In the genomic region with DNA sequence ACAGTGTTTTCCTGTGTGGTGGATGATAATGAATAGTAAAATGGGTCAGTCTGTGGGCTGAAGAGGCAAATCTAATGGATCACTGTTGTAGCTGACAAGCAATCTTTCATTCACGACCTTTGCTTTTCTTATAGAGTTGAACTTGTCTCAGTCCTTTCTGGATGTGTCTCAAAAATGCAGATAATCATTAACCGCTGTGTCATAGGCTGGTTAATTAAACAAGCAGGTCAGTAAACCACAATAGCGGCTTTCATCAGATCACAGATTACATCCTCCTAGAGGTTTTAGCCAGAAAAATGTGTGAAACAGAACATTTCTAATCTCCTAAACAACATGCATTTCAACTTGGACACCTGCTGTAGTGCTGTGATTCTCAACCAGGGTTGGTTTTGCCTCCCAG, we compare ENCODE assay signal across 21 cellular contexts. TPM values are rescaled to one million over a fixed set of nuclear protein-coding genes. Genes with fewer than 3 reads are reported as not detected.
A peak's percentile ranks its signal among the peaks of the same experiment; 100 is the strongest.
DNase-seq lines count a peak whose midpoint lies in the region; ATAC-seq and TF ChIP-seq lines count a peak whose summit lies in the region.
"Had no signal": no experiment of that assay in that cellular context is flagged by ENCODE, and none has a peak within 500 bp of the region (broad histone marks: within the 10 kb centered on the region; RNA-seq: fewer than 3 reads in every experiment).

No MANE protein-coding gene starts in this region.

- peaks cover 42% of the 10 kb centered on the region for H3K27me3 ChIP-seq in suprapubic skin

- H3K4me1 Mint-ChIP-seq in neural crest cell, result peaks cover 47% of the 10 kb centered on the region
- H3K4me1 Mint-ChIP-seq in activated naive CD8-positive, alpha-beta T cell treated with anti-CD3 and anti-CD28 coated beads, Interleukin-2, amount 50 U/mL, for 24 hours, result peaks cover 19% of the 10 kb centered on the region

- no peak overlapping the region for H3K27ac Mint-ChIP-seq in neural crest cell (ENCODE audit: unreplicated experiment)
- no peak overlapping the region for H3K27ac Mint-ChIP-seq in activated naive CD8-positive, alpha-beta T cell treated with anti-CD3 and anti-CD28 coated beads, Interleukin-2, amount 50 U/mL, for 24 hours
- H3K27ac Mint-ChIP-seq: CD8-positive, alpha-beta T cell had no signal

- TF ChIP-seq EP300 in suprapubic skin (IDR thresholded peaks at IDR 0.05), result no peak

- peaks cover 19% of the 10 kb centered on the region for H3K4me1 ChIP-seq in suprapubic skin

- H3K4me3 Mint-ChIP-seq in neural crest cell, result peak overlapping the region; percentile 75
- no peak overlapping the region for H3K4me3 Mint-ChIP-seq in activated naive CD8-positive, alpha-beta T cell treated with anti-CD3 and anti-CD28 coated beads, Interleukin-2, amount 50 U/mL, for 24 hours
- H3K4me3 Mint-ChIP-seq: CD8-positive, alpha-beta T cell had no signal

- ATAC-seq in activated naive CD8-positive, alpha-beta T cell treated with anti-CD3 and anti-CD28 coated beads, Interleukin-2, amount 50 U/mL, for 24 hours, result no peak
- ATAC-seq: CD8-positive, alpha-beta T cell had no signal

- no peak for TF ChIP-seq CTCF in 22Rv1 (IDR thresholded peaks at IDR 0.05)
- TF ChIP-seq CTCF in VCaP (conservative IDR thresholded peaks at IDR 0.05), result no peak
- no peak for TF ChIP-seq CTCF in neural crest cell (conservative IDR thresholded peaks at IDR 0.05)
- TF ChIP-seq CTCF in suprapubic skin (IDR thresholded peaks at IDR 0.05), result no peak

- H3K9me3 Mint-ChIP-seq in neural crest cell, result no peaks in the 10 kb centered on the region
- no peaks in the 10 kb centered on the region for H3K9me3 Mint-ChIP-seq in activated naive CD8-positive, alpha-beta T cell treated with anti-CD3 and anti-CD28 coated beads, Interleukin-2, amount 50 U/mL, for 24 hours
- H3K9me3 Mint-ChIP-seq: CD8-positive, alpha-beta T cell had no signal

- no peak for TF ChIP-seq POLR2A in suprapubic skin (IDR thresholded peaks at IDR 0.05)

- H3K36me3 Mint-ChIP-seq in neural crest cell (ENCODE audit: low read depth), result no peaks in the 10 kb centered on the region
- no peaks in the 10 kb centered on the region for H3K36me3 Mint-ChIP-seq in activated naive CD8-positive, alpha-beta T cell treated with anti-CD3 and anti-CD28 coated beads, Interleukin-2, amount 50 U/mL, for 24 hours (ENCODE audit: low read depth)

- H3K27me3 Mint-ChIP-seq in neural crest cell (ENCODE audit: low read depth), result peaks cover 28% of the 10 kb centered on the region
- peaks cover 28% of the 10 kb centered on the region for H3K27me3 Mint-ChIP-seq in activated naive CD8-positive, alpha-beta T cell treated with anti-CD3 and anti-CD28 coated beads, Interleukin-2, amount 50 U/mL, for 24 hours

- no peaks in the 10 kb centered on the region for H3K36me3 ChIP-seq in suprapubic skin
- H3K36me3 ChIP-seq: BLaER1, HAP-1 had no signal

- H3K4me3 ChIP-seq in suprapubic skin, result no peak overlapping the region
- H3K4me3 ChIP-seq: BLaER1, HAP-1, PC-9 had no signal

- peak; percentile 97 for DNase-seq in kidney glomerular epithelial cell (lab: John Stamatoyannopoulos, UW)
- DNase-seq in neural crest cell (ENCODE audit: low read depth, low spot score), result no peak
- no peak for DNase-seq in activated CD8-positive, alpha-beta memory T cell treated with anti-CD3 and anti-CD28 coated beads for 24 hours
- DNase-seq in activated naive CD8-positive, alpha-beta T cell treated with anti-CD3 and anti-CD28 coated beads, Interleukin-2, amount 50 U/mL, for 24 hours, result no peak
- DNase-seq in suprapubic skin (ENCODE audit: low spot score in 2 of 2), result no peak
- DNase-seq in stimulated activated CD4-positive, alpha-beta T cell treated with anti-CD3 and anti-CD28 coated beads, Interleukin-12 subunit alpha, Interleukin-12 subunit beta, amount 100 ng/mL, for 4 hours, result no peak
- DNase-seq: 8988T; CD8-positive, alpha-beta T cell; DMS79 treated with DMSO at 0.1 percent for 48 hours; IMR-90; Karpas-422; NCI-H1105 treated with DMSO at 0.1 percent for 48 hours; NCI-H1694 treated with DMSO at 0.1 percent for 48 hours; NCI-H446; NCI-H774; PC-9 had no signal

- 92% methylated on average over 3 of the region's 3 CpGs for WGBS in suprapubic skin

- H3K9me3 ChIP-seq in suprapubic skin, result no peaks in the 10 kb centered on the region
- H3K9me3 ChIP-seq: HAP-1 had no signal

- H3K27ac ChIP-seq in 22Rv1, result peak overlapping the region; percentile 65
- H3K27ac ChIP-seq in VCaP, result peak overlapping the region; percentile 47; the same call in 1 of the 2 replicates
- H3K27ac ChIP-seq in suprapubic skin, result no peak overlapping the region
- H3K27ac ChIP-seq: BLaER1, PC-9 had no signal

RNA-seq across cellular contexts. Expression of a gene that starts 2.5 kb away (rescaled TPM):
- 3.6 and 4.7 TPM in 2 replicates for total RNA-seq in neural crest cell
- total RNA-seq in suprapubic skin, result 1 to 10 TPM in 1 of 4 donors, under 1 TPM in 1, not detected in 2; 0.45 to 1.7 TPM
- total RNA-seq: IMR-90, PC-9 had no signal

RNA-seq across cellular contexts. Expression of a gene that starts 54.7 kb away (rescaled TPM):
- total RNA-seq in neural crest cell (not detected in 2 replicates), suprapubic skin (1 to 10 TPM in 1 of 4 donors, under 1 TPM in 1, not detected in 2; 0.81 to 1.1 TPM)
- total RNA-seq: CD8-positive, alpha-beta T cell; G401 had no signal
